8 cellular contexts compared by ENCODE assay signal in the genomic region with DNA sequence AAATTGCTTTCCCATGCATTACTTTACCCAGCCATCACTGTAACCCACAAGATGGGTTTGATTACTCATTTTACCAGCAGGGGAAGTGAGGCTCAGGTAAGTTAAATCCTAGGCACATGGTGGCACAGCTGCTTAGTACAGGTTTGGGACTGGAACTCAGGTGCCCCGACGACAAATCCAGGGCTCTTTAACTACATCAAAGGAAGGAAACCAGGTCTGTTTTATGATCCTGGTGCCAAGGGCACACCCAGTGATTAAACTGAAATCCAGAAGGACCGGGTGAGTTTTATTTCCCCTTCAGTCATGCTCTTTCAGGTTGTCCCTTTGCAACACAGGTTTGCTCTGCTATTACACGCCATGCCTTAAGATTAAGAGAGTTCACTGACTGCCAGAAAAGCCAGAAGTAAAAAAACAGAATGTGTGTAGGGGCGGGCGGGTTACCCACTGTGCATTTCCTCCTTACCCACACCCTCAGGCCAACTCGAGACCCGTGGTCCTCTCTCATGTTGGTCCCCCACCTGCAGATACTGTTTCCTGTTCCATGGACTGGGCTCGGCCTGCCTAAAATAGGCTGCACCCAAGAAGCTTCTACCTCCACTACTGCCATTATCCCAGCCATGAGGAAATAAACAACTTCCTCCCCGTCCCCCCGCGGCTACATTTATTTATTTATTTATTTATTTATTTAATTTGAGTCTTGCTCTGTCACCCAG. TPM values are rescaled to one million over a fixed set of nuclear protein-coding genes. Genes with fewer than 3 reads are reported as not detected.
DNase-seq lines count a peak whose midpoint lies in the region; ATAC-seq, FAIRE-seq and TF ChIP-seq lines count a peak whose summit lies in the region.

No MANE protein-coding gene starts in this region.

- no peak for DNase-seq in GM12891 (ENCODE audit: insufficient read length, low spot score)
- peak; percentile 63 for DNase-seq in RPMI8226
- DNase-seq in esophagus muscularis mucosa (ENCODE audit: extremely low spot score), result no peak
- DNase-seq in NCI-H1436 treated with DMSO at 0.1 percent for 48 hours (lab: John Stamatoyannopoulos, UW), result no peak

- peak overlapping the region; percentile 5 for H3K9ac ChIP-seq in rectal smooth muscle tissue (ENCODE audit: low read length)

- H3K4me3 ChIP-seq in esophagus muscularis mucosa (peak overlapping the region; percentile 48 to 73 (median 60)), rectal smooth muscle tissue (ENCODE audit: low read length) (peak overlapping the region; percentile 93)

- peak overlapping the region in 2 of 4 donors; percentile 15 to 38 for H3K27ac ChIP-seq in esophagus muscularis mucosa (replicated peaks in 1 of 4)
- no peak overlapping the region for H3K27ac ChIP-seq in rectal smooth muscle tissue (ENCODE audit: low read depth, low read length)

- intact Hi-C loops in esophagus muscularis mucosa (cut with DNase I), result loop anchor here (5.0 kb wide), 2 partner anchors 55 to 95 kb away; partner anchors contain the start of gene KDM7A

- ATAC-seq in HG03108 (IDR thresholded peaks at IDR 0.05; ENCODE audit: unreplicated experiment), result no peak
- no peak for ATAC-seq in GM19395 (IDR thresholded peaks at IDR 0.05; ENCODE audit: unreplicated experiment)
- no peak for ATAC-seq in GM21423 (IDR thresholded peaks at IDR 0.05; ENCODE audit: unreplicated experiment)

- H3K4me1 ChIP-seq in esophagus muscularis mucosa (peaks cover 8 to 26% (median 26%) of the 10 kb centered on the region in 4 donors), rectal smooth muscle tissue (ENCODE audit: control insufficient read depth, insufficient read depth, low read length) (peaks cover 2% of the 10 kb centered on the region)

- H3K9me3 ChIP-seq in esophagus muscularis mucosa, result no peaks in the 10 kb centered on the region

- no peak for TF ChIP-seq CTCF in esophagus muscularis mucosa (IDR thresholded peaks at IDR 0.05)

- WGBS in esophagus muscularis mucosa, result 73% methylated on average over 10 of the region's 12 CpGs

- TF ChIP-seq POLR2A in GM12891 (IDR thresholded peaks at IDR 0.05; ENCODE audit: low read depth, low read length), result no peak
- no peak for TF ChIP-seq POLR2A in esophagus muscularis mucosa (IDR thresholded peaks at IDR 0.05; ENCODE audit: low read depth)

- TF ChIP-seq EP300 in esophagus muscularis mucosa (IDR thresholded peaks at IDR 0.05), result no peak

- H3K27me3 ChIP-seq in esophagus muscularis mucosa, result peaks cover 0 to 16% (median 2%) of the 10 kb centered on the region in 4 donors
- peaks cover 3% of the 10 kb centered on the region for H3K27me3 ChIP-seq in rectal smooth muscle tissue (ENCODE audit: control insufficient read depth, insufficient read depth, low read length)

- FAIRE-seq in GM12891 (lab: Jason Lieb, UNC), result peak; percentile 76

- H3K36me3 ChIP-seq in esophagus muscularis mucosa, result no peaks in the 10 kb centered on the region
- H3K36me3 ChIP-seq in rectal smooth muscle tissue (ENCODE audit: control insufficient read depth, insufficient read depth, low read length), result no peaks in the 10 kb centered on the region

TF ChIP-seq in GM12891, 5 proteins besides CTCF, POLR2A, EP300 and RAD21:
- TF ChIP-seq POU2F2 (IDR thresholded peaks at IDR 0.05; ENCODE audit: low read depth, low read length), result no peak
- no peak for TF ChIP-seq POLR2AphosphoS5 (IDR thresholded peaks at IDR 0.05; ENCODE audit: low read depth, low read length)
- TF ChIP-seq PAX5 (IDR thresholded peaks at IDR 0.05; ENCODE audit: insufficient read depth, low read length, severe bottlenecking), result no peak
- peak; percentile 44; the same call in 1 of the 2 replicates for TF ChIP-seq SPI1 (IDR thresholded peaks at IDR 0.05; ENCODE audit: low read depth, low read length)
- TF ChIP-seq TAF1 (IDR thresholded peaks at IDR 0.05; ENCODE audit: low read depth, low read length), result no peak

RNA-seq across cellular contexts. Expression of gene KDM7A, which starts 55.2 kb away (rescaled TPM):
- polyA plus RNA-seq in GM12891 (2012; ENCODE audit: low read depth, missing spikeins), result 0.64 TPM
- total RNA-seq in esophagus muscularis mucosa, result 10 to 100 TPM; 13.5 to 23.7 (median 19.5) TPM
